Comparison of ENCODE assay signal across 8 cellular contexts in genomic region chr1:41504126-41505035, GRCh38.
DNase-seq lines count a peak whose midpoint lies in the region; ATAC-seq and TF ChIP-seq lines count a peak whose summit lies in the region.

No MANE protein-coding gene starts in this region.

- TF ChIP-seq CTCF in choroid plexus epithelial cell (conservative IDR thresholded peaks at IDR 0.05; ENCODE audit: low read depth, low read length): no peak

- DNase-seq in activated naive CD4-positive, alpha-beta T cell (lab: John Stamatoyannopoulos, UW): no peak
- DNase-seq in NCI-H774 (lab: John Stamatoyannopoulos, UW) (peak; percentile 76), choroid plexus epithelial cell (ENCODE audit: low read depth) (peak; percentile 69), retina (no peak), NCI-H128 (lab: John Stamatoyannopoulos, UW; ENCODE audit: unreplicated experiment) (no peak)
- DNase-seq in stimulated activated effector memory CD8-positive, alpha-beta T cell treated with anti-CD3 and anti-CD28 coated beads, Interleukin-12 subunit alpha, Interleukin-12 subunit beta, amount 100 ng/mL, for 72 hours (ENCODE audit: low spot score in 2 of 2): no peak

- no peak for ATAC-seq in stimulated activated effector memory CD8-positive, alpha-beta T cell treated with anti-CD3 and anti-CD28 coated beads, Interleukin-12 subunit alpha, Interleukin-12 subunit beta, amount 100 ng/mL, for 72 hours
- no peak for ATAC-seq in GM18520 (IDR thresholded peaks at IDR 0.05; ENCODE audit: unreplicated experiment)

- no peak overlapping the region for H3K4me3 ChIP-seq in choroid plexus epithelial cell (ENCODE audit: low read depth, low read length)

- H3K4me1 Mint-ChIP-seq in activated naive CD4-positive, alpha-beta T cell treated with anti-CD3 and anti-CD28 coated beads, Interleukin-2, amount 50 U/mL, for 24 hours: no peaks in the 10 kb centered on the region
- H3K4me1 Mint-ChIP-seq in stimulated activated effector memory CD8-positive, alpha-beta T cell treated with anti-CD3 and anti-CD28 coated beads, Interleukin-12 subunit alpha, Interleukin-12 subunit beta, amount 100 ng/mL, for 72 hours: peaks cover 15% of the 10 kb centered on the region

- H3K36me3 Mint-ChIP-seq in activated naive CD4-positive, alpha-beta T cell treated with anti-CD3 and anti-CD28 coated beads, Interleukin-2, amount 50 U/mL, for 24 hours: no peaks in the 10 kb centered on the region
- H3K36me3 Mint-ChIP-seq in stimulated activated effector memory CD8-positive, alpha-beta T cell treated with anti-CD3 and anti-CD28 coated beads, Interleukin-12 subunit alpha, Interleukin-12 subunit beta, amount 100 ng/mL, for 72 hours: peaks cover 42% of the 10 kb centered on the region

- no peak overlapping the region for H3K4me3 Mint-ChIP-seq in activated naive CD4-positive, alpha-beta T cell treated with anti-CD3 and anti-CD28 coated beads, Interleukin-2, amount 50 U/mL, for 24 hours
- no peak overlapping the region for H3K4me3 Mint-ChIP-seq in stimulated activated effector memory CD8-positive, alpha-beta T cell treated with anti-CD3 and anti-CD28 coated beads, Interleukin-12 subunit alpha, Interleukin-12 subunit beta, amount 100 ng/mL, for 72 hours

- no peaks in the 10 kb centered on the region for H3K9me3 Mint-ChIP-seq in activated naive CD4-positive, alpha-beta T cell treated with anti-CD3 and anti-CD28 coated beads, Interleukin-2, amount 50 U/mL, for 24 hours
- no peaks in the 10 kb centered on the region for H3K9me3 Mint-ChIP-seq in stimulated activated effector memory CD8-positive, alpha-beta T cell treated with anti-CD3 and anti-CD28 coated beads, Interleukin-12 subunit alpha, Interleukin-12 subunit beta, amount 100 ng/mL, for 72 hours

- H3K27ac Mint-ChIP-seq in activated naive CD4-positive, alpha-beta T cell treated with anti-CD3 and anti-CD28 coated beads, Interleukin-2, amount 50 U/mL, for 24 hours: peak overlapping the region; percentile 48
- H3K27ac Mint-ChIP-seq in stimulated activated effector memory CD8-positive, alpha-beta T cell treated with anti-CD3 and anti-CD28 coated beads, Interleukin-12 subunit alpha, Interleukin-12 subunit beta, amount 100 ng/mL, for 72 hours: peak overlapping the region; percentile 65

- no peaks in the 10 kb centered on the region for H3K27me3 Mint-ChIP-seq in activated naive CD4-positive, alpha-beta T cell treated with anti-CD3 and anti-CD28 coated beads, Interleukin-2, amount 50 U/mL, for 24 hours

Comparison
In these comparisons a context has a peak if more than half of its experiments do, and no peak if none do; other contexts are left out.
1. DNase-seq: peak in NCI-H774 (single experiment) and choroid plexus epithelial cell (single experiment); none in activated naive CD4-positive, alpha-beta T cell (0 of 4), stimulated activated effector memory CD8-positive, alpha-beta T cell treated with anti-CD3 and anti-CD28 coated beads, Interleukin-12 subunit alpha, Interleukin-12 subunit beta, amount 100 ng/mL, for 72 hours (0 of 2), retina (single experiment) and NCI-H128 (single experiment).